13 cellular contexts compared by ENCODE assay signal in genomic region chr12:64461634-64462414, GRCh38. TPM values are rescaled to one million over a fixed set of nuclear protein-coding genes. Genes with fewer than 3 reads are reported as not detected.
DNase-seq lines count a peak whose midpoint lies in the region; ATAC-seq and TF ChIP-seq lines count a peak whose summit lies in the region.
"Had no signal": no experiment of that assay in that cellular context is flagged by ENCODE, and none has a peak within 500 bp of the region (broad histone marks: within the 10 kb centered on the region; RNA-seq: fewer than 3 reads in every experiment).

No MANE protein-coding gene starts in this region.

- intact Hi-C loops in Calu3 (cut with micrococcal nuclease; ENCODE audit: unreplicated experiment): no loop called here

- 87% methylated on average over 2 of the region's 2 CpGs; no CpG with 5 or more reads in 1 of the 2 experiments for WGBS in endodermal cell (ENCODE audit: insufficient coverage in 1 of 2, insufficient read length in 1 of 2), 2 experiments

- H3K27ac ChIP-seq in endodermal cell (ENCODE audit: low read depth, low read length): no peak overlapping the region

- H3K36me3 ChIP-seq in MG63: peaks cover 53% of the 10 kb centered on the region
- peaks cover 75% of the 10 kb centered on the region for H3K36me3 ChIP-seq in endodermal cell (ENCODE audit: control insufficient read depth, insufficient read depth, low read length)

- H3K4me3 ChIP-seq in MG63: no peak overlapping the region
- no peak overlapping the region for H3K4me3 ChIP-seq in endodermal cell (ENCODE audit: low read length)

- H3K4me3 Mint-ChIP-seq in endodermal cell (no peak overlapping the region), Calu3 (ENCODE audit: low read depth, unreplicated experiment) (no peak overlapping the region)
- H3K4me3 Mint-ChIP-seq: activated CD8-positive, alpha-beta T cell treated with anti-CD3 and anti-CD28 coated beads for 36 hours; natural killer cell had no signal

- DNase-seq in COLO829 (ENCODE audit: low spot score) (peak; percentile 22), MG63 (peak; percentile 42), endodermal cell (no peak), omental fat pad (ENCODE audit: low spot score) (no peak), Calu3 (no peak), NCI-H526 treated with DMSO at 0.1 percent for 48 hours (lab: John Stamatoyannopoulos, UW) (no peak)
- DNase-seq: activated CD8-positive, alpha-beta T cell treated with anti-CD3 and anti-CD28 coated beads for 36 hours; glutamatergic neuron; natural killer cell; NCI-H2227 treated with DMSO at 0.1 percent for 48 hours; stimulated activated CD4-positive, alpha-beta T cell treated with anti-CD3 and anti-CD28 coated beads, Interleukin-4, amount 100 ng/mL, for 1 hour had no signal

- H3K9ac ChIP-seq in endodermal cell (ENCODE audit: extremely low read depth, low read length, poor library complexity, severe bottlenecking): no peak overlapping the region

- H3K9me3 ChIP-seq in MG63 (no peaks in the 10 kb centered on the region), endodermal cell (ENCODE audit: control insufficient read depth, low read length) (no peaks in the 10 kb centered on the region)

- no peaks in the 10 kb centered on the region for H3K27me3 ChIP-seq in MG63
- no peaks in the 10 kb centered on the region for H3K27me3 ChIP-seq in endodermal cell (ENCODE audit: control insufficient read depth, insufficient read depth, low read length, poor library complexity, severe bottlenecking)

- TF ChIP-seq CTCF in endodermal cell (conservative IDR thresholded peaks at IDR 0.05) (no peak), omental fat pad (IDR thresholded peaks at IDR 0.05) (no peak), Calu3 (IDR thresholded peaks at IDR 0.05; ENCODE audit: unreplicated experiment) (no peak)

- CTCF ChIA-PET in Calu3 (lab: Charles Lee): no interaction called here

- H3K4me1 ChIP-seq in endodermal cell (ENCODE audit: control insufficient read depth, insufficient read depth, low read length): no peaks in the 10 kb centered on the region

- H3K4me1 Mint-ChIP-seq in endodermal cell (peaks cover 8% of the 10 kb centered on the region), Calu3 (ENCODE audit: low read depth, unreplicated experiment) (peaks cover 22% of the 10 kb centered on the region)

- peaks cover 55% of the 10 kb centered on the region for H3K36me3 Mint-ChIP-seq in endodermal cell (ENCODE audit: low read depth)
- peaks cover 60% of the 10 kb centered on the region for H3K36me3 Mint-ChIP-seq in Calu3 (ENCODE audit: insufficient read depth, unreplicated experiment)

- H3K27ac Mint-ChIP-seq in endodermal cell (peak overlapping the region; percentile 65), Calu3 (ENCODE audit: unreplicated experiment) (no peak overlapping the region)
- H3K27ac Mint-ChIP-seq: activated CD8-positive, alpha-beta T cell treated with anti-CD3 and anti-CD28 coated beads for 36 hours had no signal

- no peaks in the 10 kb centered on the region for H3K9me3 Mint-ChIP-seq in endodermal cell
- H3K9me3 Mint-ChIP-seq in Calu3 (ENCODE audit: low read depth, unreplicated experiment): no peaks in the 10 kb centered on the region
- H3K9me3 Mint-ChIP-seq: activated CD8-positive, alpha-beta T cell treated with anti-CD3 and anti-CD28 coated beads for 36 hours; natural killer cell had no signal

- BruUV-seq in Calu3 (replicated peaks; lab: Mats Ljungman, UMichigan): no TSS peak

- H3K27me3 Mint-ChIP-seq in endodermal cell (ENCODE audit: insufficient read depth) (no peaks in the 10 kb centered on the region), Calu3 (ENCODE audit: unreplicated experiment) (no peaks in the 10 kb centered on the region)
- H3K27me3 Mint-ChIP-seq: activated CD8-positive, alpha-beta T cell treated with anti-CD3 and anti-CD28 coated beads for 36 hours had no signal

- ATAC-seq in omental fat pad (ENCODE audit: low FRiP score) (peak; percentile 99), HG03521 (IDR thresholded peaks at IDR 0.05; ENCODE audit: unreplicated experiment) (no peak), HG02938 (IDR thresholded peaks at IDR 0.05; ENCODE audit: unreplicated experiment) (no peak)
- ATAC-seq: activated CD8-positive, alpha-beta T cell treated with anti-CD3 and anti-CD28 coated beads for 36 hours; natural killer cell had no signal

RNA-seq across cellular contexts. Expression of gene TBK1, which starts 9.9 kb away (rescaled TPM):
- total RNA-seq in MG63 (2014; rRNA removed; shearing (Covaris generic); ENCODE audit: low replicate concordance): 11.6 and 22.6 TPM in 2 replicates
- total RNA-seq in endodermal cell (10 to 100 TPM; 23.9 to 25.1 TPM), omental fat pad (10 to 100 TPM; 20.4 to 33.9 (median 27.4) TPM), Calu3 (2022) (40.4 and 42.9 TPM in 2 replicates)
- polyA plus RNA-seq in endodermal cell (2013, experiment 1 of 2): 16.7 TPM
- polyA plus RNA-seq in endodermal cell (2013, experiment 2 of 2): 16.9 TPM

RNA-seq across cellular contexts. Expression of gene XPOT, which starts 57.6 kb away (rescaled TPM):
- 51.8 and 76.8 TPM in 2 replicates for total RNA-seq in MG63 (2014; rRNA removed; shearing (Covaris generic); ENCODE audit: low replicate concordance)
- 100 to 1,000 TPM in 1 of 2 donors, 10 to 100 TPM in 1; 94.9 to 100 TPM for total RNA-seq in endodermal cell
- polyA plus RNA-seq in endodermal cell (2013, experiment 1 of 2): 70.8 TPM
- 56.6 TPM for polyA plus RNA-seq in endodermal cell (2013, experiment 2 of 2)
- total RNA-seq in omental fat pad: 10 to 100 TPM; 54.9 to 64.5 (median 55.9) TPM
- 125 and 140 TPM in 2 replicates for total RNA-seq in Calu3 (2022)

Comparison
In these comparisons a context has a peak if more than half of its experiments do, and no peak if none do; other contexts are left out.
1. DNase-seq: peak in COLO829 (single experiment) and MG63 (single experiment); none in endodermal cell (single experiment), omental fat pad (single experiment), Calu3 (single experiment) and NCI-H526 treated with DMSO at 0.1 percent for 48 hours (single experiment).